Comparison of ENCODE assay signal across 1 cellular context in the genomic region with DNA sequence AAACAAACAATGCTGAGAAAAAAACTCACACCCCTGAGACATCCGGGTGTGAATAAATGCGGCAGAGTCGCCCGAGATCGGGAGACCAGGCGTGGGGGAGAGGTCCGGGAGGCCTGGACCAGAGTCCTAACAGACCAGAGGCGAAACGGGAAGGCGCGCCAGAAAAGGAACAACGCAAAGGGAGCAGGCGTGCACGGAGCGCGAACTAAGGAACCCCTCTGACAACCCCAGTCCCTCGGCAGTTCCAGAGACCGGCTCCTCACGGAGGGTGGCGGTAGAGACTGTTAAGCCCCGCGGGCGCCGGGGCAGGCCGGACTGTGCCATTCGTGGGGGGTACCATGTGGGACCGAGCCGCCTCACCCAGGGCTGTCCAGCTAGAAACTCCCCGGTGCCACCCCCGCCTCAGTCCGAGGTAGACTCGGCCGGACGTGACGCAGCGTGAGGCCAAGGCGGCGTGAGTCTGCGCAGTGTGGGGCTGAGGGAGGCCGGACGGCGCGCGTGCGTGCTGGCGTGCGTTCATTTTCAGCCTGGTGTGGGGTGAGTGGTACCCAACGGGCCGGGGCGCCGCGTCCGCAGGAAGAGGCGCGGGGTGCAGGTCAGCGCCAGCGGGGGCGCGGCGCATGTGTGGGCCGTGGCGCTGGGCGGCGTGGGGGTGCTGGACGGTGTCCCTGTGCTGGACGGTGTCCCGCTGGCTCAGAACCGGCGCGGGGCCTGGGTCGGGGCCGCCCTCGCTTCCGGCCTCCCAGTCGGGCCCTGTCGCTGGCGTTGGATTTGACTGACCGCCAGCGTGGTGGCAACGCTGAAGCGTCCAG.
TF ChIP-seq lines count a peak whose summit lies in the region.

A gene (plus strand): TSS at position 513 of the 812 bp plus-strand sequence. CDS start 1,075 bp downstream, outside the sequence.

TF ChIP-seq in HepG2, 621 proteins besides CTCF, POLR2A, EP300 and RAD21 (continued from another document and continues in another):
- TF ChIP-seq, protein P1, sequence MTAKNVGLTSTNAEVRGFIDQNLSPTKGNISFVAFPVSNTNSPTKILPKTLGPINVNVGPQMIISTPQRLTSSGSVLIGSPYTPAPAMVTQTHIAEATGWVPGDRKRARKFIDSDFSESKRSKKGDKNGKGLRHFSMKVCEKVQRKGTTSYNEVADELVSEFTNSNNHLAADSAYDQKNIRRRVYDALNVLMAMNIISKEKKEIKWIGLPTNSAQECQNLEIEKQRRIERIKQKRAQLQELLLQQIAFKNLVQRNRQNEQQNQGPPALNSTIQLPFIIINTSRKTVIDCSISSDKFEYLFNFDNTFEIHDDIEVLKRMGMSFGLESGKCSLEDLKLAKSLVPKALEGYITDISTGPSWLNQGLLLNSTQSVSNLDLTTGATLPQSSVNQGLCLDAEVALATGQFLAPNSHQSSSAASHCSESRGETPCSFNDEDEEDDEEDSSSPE (CRISPR knock-in tag; IDR thresholded peaks at IDR 0.05): peak; percentile 68; the same call in 1 of the 2 replicates
- TF ChIP-seq ZNF460 (CRISPR knock-in tag; IDR thresholded peaks at IDR 0.05; ENCODE audit: borderline replicate concordance) (no peak), KLF13 (CRISPR knock-in tag; IDR thresholded peaks at IDR 0.05) (no peak; the same call in 1 of the 2 replicates), ZNF432 (CRISPR knock-in tag; IDR thresholded peaks at IDR 0.05; ENCODE audit: borderline replicate concordance) (no peak), FOSL2 (CRISPR knock-in tag; IDR thresholded peaks at IDR 0.05) (peak; percentile 52; the same call in 1 of the 2 replicates), NFATC3 (CRISPR knock-in tag; IDR thresholded peaks at IDR 0.05) (no peak), SNAI1 (CRISPR knock-in tag; IDR thresholded peaks at IDR 0.05; ENCODE audit: borderline replicate concordance) (no peak), ZBTB42 (CRISPR knock-in tag; IDR thresholded peaks at IDR 0.05) (peak; percentile 75; the same call in 1 of the 2 replicates), ATF1 (CRISPR knock-in tag; IDR thresholded peaks at IDR 0.05) (peak; percentile 75), KMT2A (CRISPR knock-in tag; IDR thresholded peaks at IDR 0.05) (peak; percentile 88), RCOR2 (CRISPR knock-in tag; IDR thresholded peaks at IDR 0.05) (no peak), ZNF451 (CRISPR knock-in tag; IDR thresholded peaks at IDR 0.05) (peak; percentile 96), ZNF556 (CRISPR knock-in tag; IDR thresholded peaks at IDR 0.05; ENCODE audit: borderline replicate concordance) (peak; percentile 88; the same call in 1 of the 2 replicates), FOXO1 (CRISPR knock-in tag; IDR thresholded peaks at IDR 0.05) (peak; percentile 49), ZNF234 (CRISPR knock-in tag; conservative IDR thresholded peaks at IDR 0.05) (peak; percentile 81), ZNF572 (CRISPR knock-in tag; IDR thresholded peaks at IDR 0.05) (no peak), ZSCAN30 (CRISPR knock-in tag; IDR thresholded peaks at IDR 0.05) (peak; percentile 87; the same call in 1 of the 2 replicates), ZBTB7B (CRISPR knock-in tag; IDR thresholded peaks at IDR 0.05) (no peak), HMG20B (CRISPR knock-in tag; conservative IDR thresholded peaks at IDR 0.05) (no peak), ZNF816 (CRISPR knock-in tag; IDR thresholded peaks at IDR 0.05; ENCODE audit: borderline replicate concordance) (peak; percentile 87), ZNF446 (CRISPR knock-in tag; IDR thresholded peaks at IDR 0.05) (no peak), ISL2 (CRISPR knock-in tag; IDR thresholded peaks at IDR 0.05) (peak; percentile 73), PAF1 (CRISPR knock-in tag; IDR thresholded peaks at IDR 0.05) (no peak), RARG (CRISPR knock-in tag; IDR thresholded peaks at IDR 0.05; ENCODE audit: low read depth) (no peak), ZNF205 (CRISPR knock-in tag; IDR thresholded peaks at IDR 0.05) (no peak), SNRNP70 (IDR thresholded peaks at IDR 0.05; ENCODE audit: low read depth, low read length) (no peak), AHR (CRISPR knock-in tag; IDR thresholded peaks at IDR 0.05) (0 out of 2 replicates have a peak, but pooled peaks have one; percentile 39), SETDB1 (CRISPR knock-in tag; IDR thresholded peaks at IDR 0.05; ENCODE audit: borderline replicate concordance) (no peak), IRX3 (CRISPR knock-in tag; IDR thresholded peaks at IDR 0.05; ENCODE audit: borderline replicate concordance, low read depth) (0 out of 2 replicates have a peak, but pooled peaks have one; percentile 71), PHF20 (CRISPR knock-in tag; IDR thresholded peaks at IDR 0.05) (peak; percentile 88), ZSCAN29 (CRISPR knock-in tag; conservative IDR thresholded peaks at IDR 0.05) (peak; percentile 28; the same call in 1 of the 2 replicates), PLRG1 (conservative IDR thresholded peaks at IDR 0.05) (no peak), ZNF333 (CRISPR knock-in tag; IDR thresholded peaks at IDR 0.05; ENCODE audit: borderline replicate concordance) (peak; percentile 78; the same call in 1 of the 2 replicates), GTF2F1 (IDR thresholded peaks at IDR 0.05; ENCODE audit: low read length) (no peak), SKI (IDR thresholded peaks at IDR 0.05; ENCODE audit: partially characterized antibody) (peak; percentile 36), ZNF343 (CRISPR knock-in tag; IDR thresholded peaks at IDR 0.05) (peak; percentile 94), FOXK2 (IDR thresholded peaks at IDR 0.05) (peak; percentile 98)
- TF ChIP-seq, protein P2, sequence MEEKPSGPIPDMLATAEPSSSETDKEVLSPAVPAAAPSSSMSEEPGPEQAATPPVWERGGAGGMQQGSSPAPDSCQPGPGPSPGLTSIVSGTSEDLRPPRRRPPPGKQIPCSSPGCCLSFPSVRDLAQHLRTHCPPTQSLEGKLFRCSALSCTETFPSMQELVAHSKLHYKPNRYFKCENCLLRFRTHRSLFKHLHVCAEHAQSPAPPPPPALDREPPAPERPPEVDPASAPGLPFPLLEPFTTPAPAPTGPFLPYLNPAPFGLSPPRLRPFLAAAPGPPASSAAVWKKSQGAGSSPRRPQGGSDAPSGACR (CRISPR knock-in tag; IDR thresholded peaks at IDR 0.05): peak; percentile 56; the same call in 1 of the 2 replicates
- TF ChIP-seq, protein P3, sequence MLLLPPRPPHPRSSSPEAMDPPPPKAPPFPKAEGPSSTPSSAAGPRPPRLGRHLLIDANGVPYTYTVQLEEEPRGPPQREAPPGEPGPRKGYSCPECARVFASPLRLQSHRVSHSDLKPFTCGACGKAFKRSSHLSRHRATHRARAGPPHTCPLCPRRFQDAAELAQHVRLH (CRISPR knock-in tag; IDR thresholded peaks at IDR 0.05; ENCODE audit: borderline replicate concordance, low read depth): no peak; the same call in 1 of the 2 replicates
- TF ChIP-seq, protein P4, sequence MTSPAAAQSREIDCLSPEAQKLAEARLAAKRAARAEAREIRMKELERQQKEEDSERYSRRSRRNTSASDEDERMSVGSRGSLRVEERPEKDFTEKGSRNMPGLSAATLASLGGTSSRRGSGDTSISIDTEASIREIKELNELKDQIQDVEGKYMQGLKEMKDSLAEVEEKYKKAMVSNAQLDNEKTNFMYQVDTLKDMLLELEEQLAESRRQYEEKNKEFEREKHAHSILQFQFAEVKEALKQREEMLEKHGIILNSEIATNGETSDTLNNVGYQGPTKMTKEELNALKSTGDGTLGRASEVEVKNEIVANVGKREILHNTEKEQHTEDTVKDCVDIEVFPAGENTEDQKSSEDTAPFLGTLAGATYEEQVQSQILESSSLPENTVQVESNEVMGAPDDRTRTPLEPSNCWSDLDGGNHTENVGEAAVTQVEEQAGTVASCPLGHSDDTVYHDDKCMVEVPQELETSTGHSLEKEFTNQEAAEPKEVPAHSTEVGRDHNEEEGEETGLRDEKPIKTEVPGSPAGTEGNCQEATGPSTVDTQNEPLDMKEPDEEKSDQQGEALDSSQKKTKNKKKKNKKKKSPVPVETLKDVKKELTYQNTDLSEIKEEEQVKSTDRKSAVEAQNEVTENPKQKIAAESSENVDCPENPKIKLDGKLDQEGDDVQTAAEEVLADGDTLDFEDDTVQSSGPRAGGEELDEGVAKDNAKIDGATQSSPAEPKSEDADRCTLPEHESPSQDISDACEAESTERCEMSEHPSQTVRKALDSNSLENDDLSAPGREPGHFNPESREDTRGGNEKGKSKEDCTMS (CRISPR knock-in tag; conservative IDR thresholded peaks at IDR 0.05): no peak
- TF ChIP-seq, protein P5, sequence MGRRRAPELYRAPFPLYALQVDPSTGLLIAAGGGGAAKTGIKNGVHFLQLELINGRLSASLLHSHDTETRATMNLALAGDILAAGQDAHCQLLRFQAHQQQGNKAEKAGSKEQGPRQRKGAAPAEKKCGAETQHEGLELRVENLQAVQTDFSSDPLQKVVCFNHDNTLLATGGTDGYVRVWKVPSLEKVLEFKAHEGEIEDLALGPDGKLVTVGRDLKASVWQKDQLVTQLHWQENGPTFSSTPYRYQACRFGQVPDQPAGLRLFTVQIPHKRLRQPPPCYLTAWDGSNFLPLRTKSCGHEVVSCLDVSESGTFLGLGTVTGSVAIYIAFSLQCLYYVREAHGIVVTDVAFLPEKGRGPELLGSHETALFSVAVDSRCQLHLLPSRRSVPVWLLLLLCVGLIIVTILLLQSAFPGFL (CRISPR knock-in tag; IDR thresholded peaks at IDR 0.05): peak; percentile 34; the same call in 1 of the 2 replicates
- TF ChIP-seq, protein P6, sequence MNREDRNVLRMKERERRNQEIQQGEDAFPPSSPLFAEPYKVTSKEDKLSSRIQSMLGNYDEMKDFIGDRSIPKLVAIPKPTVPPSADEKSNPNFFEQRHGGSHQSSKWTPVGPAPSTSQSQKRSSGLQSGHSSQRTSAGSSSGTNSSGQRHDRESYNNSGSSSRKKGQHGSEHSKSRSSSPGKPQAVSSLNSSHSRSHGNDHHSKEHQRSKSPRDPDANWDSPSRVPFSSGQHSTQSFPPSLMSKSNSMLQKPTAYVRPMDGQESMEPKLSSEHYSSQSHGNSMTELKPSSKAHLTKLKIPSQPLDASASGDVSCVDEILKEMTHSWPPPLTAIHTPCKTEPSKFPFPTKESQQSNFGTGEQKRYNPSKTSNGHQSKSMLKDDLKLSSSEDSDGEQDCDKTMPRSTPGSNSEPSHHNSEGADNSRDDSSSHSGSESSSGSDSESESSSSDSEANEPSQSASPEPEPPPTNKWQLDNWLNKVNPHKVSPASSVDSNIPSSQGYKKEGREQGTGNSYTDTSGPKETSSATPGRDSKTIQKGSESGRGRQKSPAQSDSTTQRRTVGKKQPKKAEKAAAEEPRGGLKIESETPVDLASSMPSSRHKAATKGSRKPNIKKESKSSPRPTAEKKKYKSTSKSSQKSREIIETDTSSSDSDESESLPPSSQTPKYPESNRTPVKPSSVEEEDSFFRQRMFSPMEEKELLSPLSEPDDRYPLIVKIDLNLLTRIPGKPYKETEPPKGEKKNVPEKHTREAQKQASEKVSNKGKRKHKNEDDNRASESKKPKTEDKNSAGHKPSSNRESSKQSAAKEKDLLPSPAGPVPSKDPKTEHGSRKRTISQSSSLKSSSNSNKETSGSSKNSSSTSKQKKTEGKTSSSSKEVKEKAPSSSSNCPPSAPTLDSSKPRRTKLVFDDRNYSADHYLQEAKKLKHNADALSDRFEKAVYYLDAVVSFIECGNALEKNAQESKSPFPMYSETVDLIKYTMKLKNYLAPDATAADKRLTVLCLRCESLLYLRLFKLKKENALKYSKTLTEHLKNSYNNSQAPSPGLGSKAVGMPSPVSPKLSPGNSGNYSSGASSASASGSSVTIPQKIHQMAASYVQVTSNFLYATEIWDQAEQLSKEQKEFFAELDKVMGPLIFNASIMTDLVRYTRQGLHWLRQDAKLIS (CRISPR knock-in tag; IDR thresholded peaks at IDR 0.05): no peak
- TF ChIP-seq, protein P7, sequence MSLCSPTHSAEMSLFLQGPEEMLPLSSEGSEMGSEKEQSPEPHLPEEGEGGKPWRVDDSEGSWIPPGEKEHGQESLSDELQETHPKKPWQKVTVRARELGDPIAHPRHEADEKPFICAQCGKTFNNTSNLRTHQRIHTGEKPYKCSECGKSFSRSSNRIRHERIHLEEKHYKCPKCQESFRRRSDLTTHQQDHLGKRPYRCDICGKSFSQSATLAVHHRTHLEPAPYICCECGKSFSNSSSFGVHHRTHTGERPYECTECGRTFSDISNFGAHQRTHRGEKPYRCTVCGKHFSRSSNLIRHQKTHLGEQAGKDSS (CRISPR knock-in tag; IDR thresholded peaks at IDR 0.05; ENCODE audit: borderline replicate concordance, low read depth): peak; percentile 85; the same call in 1 of the 2 replicates
- TF ChIP-seq, protein P8, sequence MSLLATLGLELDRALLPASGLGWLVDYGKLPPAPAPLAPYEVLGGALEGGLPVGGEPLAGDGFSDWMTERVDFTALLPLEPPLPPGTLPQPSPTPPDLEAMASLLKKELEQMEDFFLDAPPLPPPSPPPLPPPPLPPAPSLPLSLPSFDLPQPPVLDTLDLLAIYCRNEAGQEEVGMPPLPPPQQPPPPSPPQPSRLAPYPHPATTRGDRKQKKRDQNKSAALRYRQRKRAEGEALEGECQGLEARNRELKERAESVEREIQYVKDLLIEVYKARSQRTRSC (CRISPR knock-in tag; IDR thresholded peaks at IDR 0.05; ENCODE audit: low read depth): peak; percentile 92
- TF ChIP-seq, protein P9, sequence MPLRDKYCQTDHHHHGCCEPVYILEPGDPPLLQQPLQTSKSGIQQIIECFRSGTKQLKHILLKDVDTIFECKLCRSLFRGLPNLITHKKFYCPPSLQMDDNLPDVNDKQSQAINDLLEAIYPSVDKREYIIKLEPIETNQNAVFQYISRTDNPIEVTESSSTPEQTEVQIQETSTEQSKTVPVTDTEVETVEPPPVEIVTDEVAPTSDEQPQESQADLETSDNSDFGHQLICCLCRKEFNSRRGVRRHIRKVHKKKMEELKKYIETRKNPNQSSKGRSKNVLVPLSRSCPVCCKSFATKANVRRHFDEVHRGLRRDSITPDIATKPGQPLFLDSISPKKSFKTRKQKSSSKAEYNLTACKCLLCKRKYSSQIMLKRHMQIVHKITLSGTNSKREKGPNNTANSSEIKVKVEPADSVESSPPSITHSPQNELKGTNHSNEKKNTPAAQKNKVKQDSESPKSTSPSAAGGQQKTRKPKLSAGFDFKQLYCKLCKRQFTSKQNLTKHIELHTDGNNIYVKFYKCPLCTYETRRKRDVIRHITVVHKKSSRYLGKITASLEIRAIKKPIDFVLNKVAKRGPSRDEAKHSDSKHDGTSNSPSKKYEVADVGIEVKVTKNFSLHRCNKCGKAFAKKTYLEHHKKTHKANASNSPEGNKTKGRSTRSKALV (CRISPR knock-in tag; IDR thresholded peaks at IDR 0.05): peak; percentile 80
- TF ChIP-seq, protein P10, sequence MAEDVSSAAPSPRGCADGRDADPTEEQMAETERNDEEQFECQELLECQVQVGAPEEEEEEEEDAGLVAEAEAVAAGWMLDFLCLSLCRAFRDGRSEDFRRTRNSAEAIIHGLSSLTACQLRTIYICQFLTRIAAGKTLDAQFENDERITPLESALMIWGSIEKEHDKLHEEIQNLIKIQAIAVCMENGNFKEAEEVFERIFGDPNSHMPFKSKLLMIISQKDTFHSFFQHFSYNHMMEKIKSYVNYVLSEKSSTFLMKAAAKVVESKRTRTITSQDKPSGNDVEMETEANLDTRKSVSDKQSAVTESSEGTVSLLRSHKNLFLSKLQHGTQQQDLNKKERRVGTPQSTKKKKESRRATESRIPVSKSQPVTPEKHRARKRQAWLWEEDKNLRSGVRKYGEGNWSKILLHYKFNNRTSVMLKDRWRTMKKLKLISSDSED (CRISPR knock-in tag; IDR thresholded peaks at IDR 0.05): no peak
- TF ChIP-seq, protein P11, sequence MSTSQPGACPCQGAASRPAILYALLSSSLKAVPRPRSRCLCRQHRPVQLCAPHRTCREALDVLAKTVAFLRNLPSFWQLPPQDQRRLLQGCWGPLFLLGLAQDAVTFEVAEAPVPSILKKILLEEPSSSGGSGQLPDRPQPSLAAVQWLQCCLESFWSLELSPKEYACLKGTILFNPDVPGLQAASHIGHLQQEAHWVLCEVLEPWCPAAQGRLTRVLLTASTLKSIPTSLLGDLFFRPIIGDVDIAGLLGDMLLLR (CRISPR knock-in tag; IDR thresholded peaks at IDR 0.05): peak; percentile 80
- TF ChIP-seq, protein P12, sequence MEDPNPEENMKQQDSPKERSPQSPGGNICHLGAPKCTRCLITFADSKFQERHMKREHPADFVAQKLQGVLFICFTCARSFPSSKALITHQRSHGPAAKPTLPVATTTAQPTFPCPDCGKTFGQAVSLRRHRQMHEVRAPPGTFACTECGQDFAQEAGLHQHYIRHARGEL (CRISPR knock-in tag; IDR thresholded peaks at IDR 0.05): no peak
